Comparison of ENCODE assay signal across 9 cellular contexts in the genomic region with DNA sequence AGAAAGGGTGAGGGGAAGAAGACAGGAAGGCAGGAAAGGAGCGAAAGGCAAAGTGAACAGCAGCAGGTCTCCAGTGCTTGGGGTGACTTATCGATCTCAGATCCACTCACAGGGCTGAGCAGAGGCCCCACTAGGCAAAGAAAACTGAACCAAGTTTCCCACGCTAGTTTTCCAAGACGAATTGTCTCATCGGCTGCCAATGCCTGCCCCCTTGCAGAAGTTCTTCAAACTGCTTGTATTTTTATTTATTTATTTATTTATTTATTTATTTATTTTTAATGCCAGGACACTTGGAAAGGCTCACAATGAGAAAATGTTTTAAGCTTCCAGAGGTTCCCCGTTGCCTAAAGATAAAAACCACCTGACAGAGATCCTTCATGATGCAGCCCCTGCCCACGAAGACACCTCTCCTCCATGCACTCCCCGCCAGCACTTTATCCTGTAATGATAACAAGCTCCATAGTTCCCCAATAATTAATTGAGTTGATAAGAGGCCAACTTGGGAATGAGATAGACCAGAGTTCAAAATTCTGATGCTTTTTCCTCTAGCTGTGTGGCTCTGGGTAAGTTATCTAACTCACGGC. TPM values are rescaled to one million over a fixed set of nuclear protein-coding genes. Genes with fewer than 3 reads are reported as not detected.
A peak's percentile ranks its signal among the peaks of the same experiment; 100 is the strongest.
DNase-seq lines count a peak whose midpoint lies in the region; ATAC-seq and TF ChIP-seq lines count a peak whose summit lies in the region.
"Had no signal": no experiment of that assay in that cellular context is flagged by ENCODE, and none has a peak within 500 bp of the region (broad histone marks: within the 10 kb centered on the region; RNA-seq: fewer than 3 reads in every experiment).

No MANE protein-coding gene starts in this region.

- H3K4me2 ChIP-seq in neural progenitor cell (no peak overlapping the region), Karpas-422 (ENCODE audit: low read depth, low read length, poor library complexity, severe bottlenecking) (no peak overlapping the region)

- no peaks in the 10 kb centered on the region for H3F3A ChIP-seq in neural progenitor cell (ENCODE audit: low read depth)

- H3K27ac ChIP-seq in neural progenitor cell (no peak overlapping the region), Karpas-422 (ENCODE audit: low read length) (no peak overlapping the region)
- H3K27ac ChIP-seq: upper lobe of left lung had no signal

- peaks cover 6% of the 10 kb centered on the region for H3K4me1 Mint-ChIP-seq in neural progenitor cell

- H3K27me3 Mint-ChIP-seq in neural progenitor cell (ENCODE audit: insufficient read depth, low read depth) = peaks cover 2% of the 10 kb centered on the region

- DNase-seq in DMS53 treated with DMSO at 0.1 percent for 48 hours (lab: John Stamatoyannopoulos, UW; ENCODE audit: unreplicated experiment) (peak; percentile 3), dermis microvascular lymphatic vessel endothelial cell (ENCODE audit: low read depth in 2 of 2) (peak; percentile 36 to 65), neural progenitor cell (ENCODE audit: low spot score) (peak; percentile 70), NCI-H526 treated with DMSO at 0.1 percent for 48 hours (lab: John Stamatoyannopoulos, UW) (no peak), Karpas-422 (no peak)
- no peak for DNase-seq in activated T-cell treated with anti-CD3 and anti-CD28 coated beads, Interleukin-2, amount 50 U/mL, for 48 hours
- DNase-seq: upper lobe of left lung had no signal

- H3K9me3 ChIP-seq in neural progenitor cell (ENCODE audit: low read depth) = no peaks in the 10 kb centered on the region
- H3K9me3 ChIP-seq in Karpas-422 (ENCODE audit: low read length) = no peaks in the 10 kb centered on the region
- H3K9me3 ChIP-seq: upper lobe of left lung had no signal

- H3K4me3 ChIP-seq in neural progenitor cell (no peak overlapping the region), Karpas-422 (ENCODE audit: low read length) (no peak overlapping the region)
- H3K4me3 ChIP-seq: upper lobe of left lung had no signal

- no peak overlapping the region for H3K9ac ChIP-seq in neural progenitor cell
- no peak overlapping the region for H3K9ac ChIP-seq in Karpas-422 (ENCODE audit: low read length)

- no peaks in the 10 kb centered on the region for H3K9me2 ChIP-seq in Karpas-422 (replicated peaks; ENCODE audit: insufficient read depth, low read length)

- H4K20me1 ChIP-seq in neural progenitor cell (ENCODE audit: low read depth) = no peaks in the 10 kb centered on the region
- no peaks in the 10 kb centered on the region for H4K20me1 ChIP-seq in Karpas-422 (ENCODE audit: insufficient read depth, low read depth, low read length)

- no peak overlapping the region for H3K4me3 Mint-ChIP-seq in neural progenitor cell

- no peaks in the 10 kb centered on the region for H3K36me3 ChIP-seq in neural progenitor cell
- H3K36me3 ChIP-seq in Karpas-422 (ENCODE audit: insufficient read depth, low read length) = no peaks in the 10 kb centered on the region
- H3K36me3 ChIP-seq: upper lobe of left lung had no signal

- H3K79me2 ChIP-seq in neural progenitor cell (ENCODE audit: low read depth) = no peaks in the 10 kb centered on the region
- H3K79me2 ChIP-seq in Karpas-422 (ENCODE audit: low read length) = no peaks in the 10 kb centered on the region

- H3K4me1 ChIP-seq in neural progenitor cell (no peaks in the 10 kb centered on the region), Karpas-422 (ENCODE audit: low read length) (no peaks in the 10 kb centered on the region)
- H3K4me1 ChIP-seq: upper lobe of left lung had no signal

- H3K27me3 ChIP-seq in neural progenitor cell (no peaks in the 10 kb centered on the region), Karpas-422 (ENCODE audit: low read length) (no peaks in the 10 kb centered on the region)
- H3K27me3 ChIP-seq: upper lobe of left lung had no signal

- peak overlapping the region; percentile 19 for H3K27ac Mint-ChIP-seq in neural progenitor cell

- no peaks in the 10 kb centered on the region for H3K9me3 Mint-ChIP-seq in neural progenitor cell

- H2AFZ ChIP-seq in neural progenitor cell (replicated peaks) (peak overlapping the region; percentile 50), Karpas-422 (ENCODE audit: low read length) (no peak overlapping the region)

- TF ChIP-seq CTCF in LNCAP (IDR thresholded peaks at IDR 0.05) (peak; percentile 33; the same call in 1 of the 2 replicates), neural progenitor cell (IDR thresholded peaks at IDR 0.05) (peak; percentile 63)

- ATAC-seq in GM19023 (IDR thresholded peaks at IDR 0.05; ENCODE audit: unreplicated experiment) = no peak

- H3K36me3 Mint-ChIP-seq in neural progenitor cell = no peaks in the 10 kb centered on the region

RNA-seq across cellular contexts. Expression of a gene that starts 43.2 kb away (rescaled TPM):
- total RNA-seq in dermis microvascular lymphatic vessel endothelial cell (11.0 and 17.7 TPM in 2 replicates), neural progenitor cell (ENCODE audit: low replicate concordance) (22.4 and 44.1 TPM in 2 replicates)
- 14.7 and 18.9 TPM in 2 replicates for total RNA-seq in Karpas-422 (2014; rRNA removed; shearing (Covaris generic); ENCODE audit: low replicate concordance)

RNA-seq across cellular contexts. Expression of a gene that starts 46.2 kb away (rescaled TPM):
- total RNA-seq in dermis microvascular lymphatic vessel endothelial cell (not detected in 2 replicates), neural progenitor cell (ENCODE audit: low replicate concordance) (not detected in 2 replicates)
- not detected in 2 replicates for total RNA-seq in Karpas-422 (2014; rRNA removed; shearing (Covaris generic); ENCODE audit: low replicate concordance)
- total RNA-seq: upper lobe of left lung had no signal

Comparison
In these comparisons a context has a peak if more than half of its experiments do, and no peak if none do; other contexts are left out.
1. DNase-seq: peak in DMS53 treated with DMSO at 0.1 percent for 48 hours (single experiment), dermis microvascular lymphatic vessel endothelial cell (2 of 2) and neural progenitor cell (single experiment); none in NCI-H526 treated with DMSO at 0.1 percent for 48 hours (single experiment), activated T-cell treated with anti-CD3 and anti-CD28 coated beads, Interleukin-2, amount 50 U/mL, for 48 hours (0 of 2) and Karpas-422 (single experiment).